ENCODE assay signal across 40 cellular contexts in genomic region chr6:83729871-83730270, GRCh38. TPM values are rescaled to one million over a fixed set of nuclear protein-coding genes. Genes with fewer than 3 reads are reported as not detected.
"Had no signal": no experiment of that assay in that cellular context is flagged by ENCODE, and none has a peak within 500 bp of the region (broad histone marks: within the 10 kb centered on the region; RNA-seq: fewer than 3 reads in every experiment).

No MANE protein-coding gene starts in this region.

- H3K4me3 Mint-ChIP-seq: activated naive CD4-positive, alpha-beta T cell treated with anti-CD3 and anti-CD28 coated beads for 36 hours; activated naive CD4-positive, alpha-beta T cell treated with anti-CD3 and anti-CD28 coated beads, Interleukin-2, amount 10 ng/mL, durations not matched to agents 7 days and 5 days; activated naive CD4-positive, alpha-beta T cell treated with anti-CD3 and anti-CD28 coated beads, Interleukin-2, amount 50 U/mL, for 24 hours; activated naive CD8-positive, alpha-beta T cell; activated naive CD8-positive, alpha-beta T cell treated with anti-CD3 and anti-CD28 coated beads for 36 hours; activated naive CD8-positive, alpha-beta T cell treated with anti-CD3 and anti-CD28 coated beads, Interleukin-2, amount 10 ng/mL, durations not matched to agents 7 days and 5 days; activated naive CD8-positive, alpha-beta T cell treated with anti-CD3 and anti-CD28 coated beads, Interleukin-2, amount 50 U/mL, for 24 hours; activated T-cell treated with anti-CD3 and anti-CD28 coated beads, Interleukin-2, amount 50 U/mL, for 24 hours; activated T-cell treated with anti-CD3 and anti-CD28 coated beads, Interleukin-2, amount 50 U/mL, for 4 hours; activated T-cell treated with anti-CD3 and anti-CD28 coated beads, Interleukin-2, amount 50 U/mL, for 72 hours; activated T-helper 1 cell treated with anti-CD3 and anti-CD28 coated beads, Interleukin-12 subunit alpha, Interleukin-12 subunit beta, Interleukin-2, Interleukin-4 antibody, amounts not matched to agents 30 ng/mL and 10 ng/mL and 1 ng/mL, durations not matched to agents 14 hours and 24 hours and 36 hours; activated T-helper 17 cell treated with anti-CD3 and anti-CD28 coated beads, Interleukin-2, amount 50 U/mL, for 72 hours; brain; central memory CD8-positive, alpha-beta T cell had no signal

- ATAC-seq: activated naive CD4-positive, alpha-beta T cell treated with anti-CD3 and anti-CD28 coated beads, Interleukin-2, amount 50 U/mL, for 72 hours; activated naive CD8-positive, alpha-beta T cell treated with anti-CD3 and anti-CD28 coated beads, Interleukin-2, amount 50 U/mL, for 24 hours; activated T-cell treated with anti-CD3 and anti-CD28 coated beads, Interleukin-2, amount 50 U/mL, for 4 hours; activated T-cell treated with anti-CD3 and anti-CD28 coated beads, Interleukin-2, amount 50 U/mL, for 72 hours; activated T-helper 17 cell treated with anti-CD3 and anti-CD28 coated beads, Interleukin-2, amount 50 U/mL, for 72 hours; body of pancreas had no signal

- H3K9me3 Mint-ChIP-seq: activated naive CD4-positive, alpha-beta T cell treated with anti-CD3 and anti-CD28 coated beads for 36 hours; activated naive CD4-positive, alpha-beta T cell treated with anti-CD3 and anti-CD28 coated beads, Interleukin-2, amount 10 ng/mL, durations not matched to agents 7 days and 5 days; activated naive CD4-positive, alpha-beta T cell treated with anti-CD3 and anti-CD28 coated beads, Interleukin-2, amount 50 U/mL, for 24 hours; activated naive CD8-positive, alpha-beta T cell treated with anti-CD3 and anti-CD28 coated beads, Interleukin-2, amount 10 ng/mL, durations not matched to agents 7 days and 5 days; activated T-cell treated with anti-CD3 and anti-CD28 coated beads, Interleukin-2, amount 50 U/mL, for 24 hours; activated T-cell treated with anti-CD3 and anti-CD28 coated beads, Interleukin-2, amount 50 U/mL, for 4 hours; activated T-cell treated with anti-CD3 and anti-CD28 coated beads, Interleukin-2, amount 50 U/mL, for 72 hours; activated T-helper 1 cell treated with anti-CD3 and anti-CD28 coated beads, Interleukin-12 subunit alpha, Interleukin-12 subunit beta, Interleukin-2, Interleukin-4 antibody, amounts not matched to agents 30 ng/mL and 10 ng/mL and 1 ng/mL, durations not matched to agents 14 hours and 24 hours and 36 hours; activated T-helper 17 cell treated with anti-CD3 and anti-CD28 coated beads, Interleukin-2, amount 50 U/mL, for 72 hours; activated T-helper 2 cell treated with anti-CD3 and anti-CD28 coated beads, Interferon-gamma antibody, Interleukin-2, Interleukin-4, amounts not matched to agents 10 μg/mL and 5 μg/mL and 100 μg/mL, durations not matched to agents 14 hours and 24 hours and 36 hours had no signal

- DNase-seq: activated effector memory CD4-positive, alpha-beta T cell treated with anti-CD3 and anti-CD28 coated beads, Interleukin-2, amount 50 U/mL, for 16 hours; activated effector memory CD4-positive, alpha-beta T cell treated with Interleukin-2 at 50 U/mL for 16 hours; activated gamma-delta T cell; activated gamma-delta T cell treated with Interleukin-2 at 50 U/mL for 16 hours; activated naive CD4-positive, alpha-beta T cell; activated naive CD4-positive, alpha-beta T cell treated with anti-CD3 and anti-CD28 coated beads for 36 hours; activated naive CD4-positive, alpha-beta T cell treated with anti-CD3 and anti-CD28 coated beads, Interleukin-2, amount 10 ng/mL, durations not matched to agents 7 days and 5 days; activated naive CD4-positive, alpha-beta T cell treated with anti-CD3 and anti-CD28 coated beads, Interleukin-2, amount 50 U/mL, for 16 hours; activated naive CD4-positive, alpha-beta T cell treated with Interleukin-2 at 50 U/mL for 16 hours; activated naive CD8-positive, alpha-beta T cell treated with anti-CD3 and anti-CD28 coated beads for 36 hours; activated naive CD8-positive, alpha-beta T cell treated with anti-CD3 and anti-CD28 coated beads, Interleukin-2, amount 10 ng/mL, durations not matched to agents 7 days and 5 days; activated naive CD8-positive, alpha-beta T cell treated with anti-CD3 and anti-CD28 coated beads, Interleukin-2, amount 50 U/mL, for 24 hours; activated T-cell treated with anti-CD3 and anti-CD28 coated beads, Interleukin-2, amount 50 U/mL, for 1 hour; activated T-cell treated with anti-CD3 and anti-CD28 coated beads, Interleukin-2, amount 50 U/mL, for 24 hours; activated T-cell treated with anti-CD3 and anti-CD28 coated beads, Interleukin-2, amount 50 U/mL, for 4 hours; activated T-cell treated with anti-CD3 and anti-CD28 coated beads, Interleukin-2, amount 50 U/mL, for 48 hours; activated T-cell treated with anti-CD3 and anti-CD28 coated beads, Interleukin-2, amount 50 U/mL, for 72 hours; adrenal gland; amniotic stem cell; amygdala; anterior cingulate cortex; aorta; body of pancreas; brain microvascular endothelial cell; caudate nucleus; central memory CD4-positive, alpha-beta T cell; cerebellar nuclear complex had no signal

- FAIRE-seq: astrocyte, bronchial epithelial cell had no signal

- H3K4me3 ChIP-seq: adrenal gland, ascending aorta, body of pancreas, breast epithelium, cardiac muscle cell had no signal

- H3K4me1 ChIP-seq: adrenal gland, ascending aorta, body of pancreas, breast epithelium had no signal

- H3K36me3 ChIP-seq: adrenal gland, ascending aorta, brain microvascular endothelial cell, breast epithelium, cardiac muscle cell had no signal

- H3K9me3 ChIP-seq: adrenal gland, ascending aorta, body of pancreas, breast epithelium had no signal

- H3K4me1 Mint-ChIP-seq: activated naive CD4-positive, alpha-beta T cell treated with anti-CD3 and anti-CD28 coated beads, Interleukin-2, amount 10 ng/mL, durations not matched to agents 7 days and 5 days; activated naive CD4-positive, alpha-beta T cell treated with anti-CD3 and anti-CD28 coated beads, Interleukin-2, amount 50 U/mL, for 24 hours; activated naive CD8-positive, alpha-beta T cell treated with anti-CD3 and anti-CD28 coated beads for 36 hours; activated naive CD8-positive, alpha-beta T cell treated with anti-CD3 and anti-CD28 coated beads, Interleukin-2, amount 10 ng/mL, durations not matched to agents 7 days and 5 days; activated naive CD8-positive, alpha-beta T cell treated with anti-CD3 and anti-CD28 coated beads, Interleukin-2, amount 50 U/mL, for 24 hours; activated T-helper 17 cell treated with anti-CD3 and anti-CD28 coated beads, Interleukin-2, amount 50 U/mL, for 72 hours; brain; central memory CD8-positive, alpha-beta T cell had no signal

- H3K27ac ChIP-seq: adrenal gland, ascending aorta, body of pancreas, brain microvascular endothelial cell, breast epithelium, cardiac muscle cell had no signal

- H3K27me3 ChIP-seq: adrenal gland, ascending aorta, body of pancreas, brain microvascular endothelial cell, breast epithelium, cardiac muscle cell had no signal

- H3K27ac Mint-ChIP-seq: activated naive CD4-positive, alpha-beta T cell treated with anti-CD3 and anti-CD28 coated beads for 36 hours; activated naive CD4-positive, alpha-beta T cell treated with anti-CD3 and anti-CD28 coated beads, Interleukin-2, amount 10 ng/mL, durations not matched to agents 7 days and 5 days; activated naive CD4-positive, alpha-beta T cell treated with anti-CD3 and anti-CD28 coated beads, Interleukin-2, amount 50 U/mL, for 24 hours; activated naive CD4-positive, alpha-beta T cell treated with anti-CD3 and anti-CD28 coated beads, Interleukin-2, amount 50 U/mL, for 72 hours; activated naive CD8-positive, alpha-beta T cell; activated naive CD8-positive, alpha-beta T cell treated with anti-CD3 and anti-CD28 coated beads for 36 hours; activated naive CD8-positive, alpha-beta T cell treated with anti-CD3 and anti-CD28 coated beads, Interleukin-2, amount 10 ng/mL, durations not matched to agents 7 days and 5 days; activated naive CD8-positive, alpha-beta T cell treated with anti-CD3 and anti-CD28 coated beads, Interleukin-2, amount 50 U/mL, for 24 hours; activated T-cell treated with anti-CD3 and anti-CD28 coated beads, Interleukin-2, amount 50 U/mL, for 24 hours; activated T-cell treated with anti-CD3 and anti-CD28 coated beads, Interleukin-2, amount 50 U/mL, for 72 hours; activated T-helper 1 cell treated with anti-CD3 and anti-CD28 coated beads, Interleukin-12 subunit alpha, Interleukin-12 subunit beta, Interleukin-2, Interleukin-4 antibody, amounts not matched to agents 30 ng/mL and 10 ng/mL and 1 ng/mL, durations not matched to agents 14 hours and 24 hours and 36 hours; activated T-helper 17 cell treated with anti-CD3 and anti-CD28 coated beads, Interleukin-2, amount 50 U/mL, for 72 hours; activated T-helper 2 cell treated with anti-CD3 and anti-CD28 coated beads, Interferon-gamma antibody, Interleukin-2, Interleukin-4, amounts not matched to agents 10 μg/mL and 5 μg/mL and 100 μg/mL, durations not matched to agents 14 hours and 24 hours and 36 hours; brain had no signal

- H3K36me3 Mint-ChIP-seq: activated naive CD4-positive, alpha-beta T cell treated with anti-CD3 and anti-CD28 coated beads, Interleukin-2, amount 10 ng/mL, durations not matched to agents 7 days and 5 days; activated naive CD4-positive, alpha-beta T cell treated with anti-CD3 and anti-CD28 coated beads, Interleukin-2, amount 50 U/mL, for 24 hours; activated naive CD4-positive, alpha-beta T cell treated with anti-CD3 and anti-CD28 coated beads, Interleukin-2, amount 50 U/mL, for 72 hours; activated naive CD8-positive, alpha-beta T cell; activated naive CD8-positive, alpha-beta T cell treated with anti-CD3 and anti-CD28 coated beads for 36 hours; activated naive CD8-positive, alpha-beta T cell treated with anti-CD3 and anti-CD28 coated beads, Interleukin-2, amount 10 ng/mL, durations not matched to agents 7 days and 5 days; brain had no signal

- H3K27me3 Mint-ChIP-seq: activated naive CD4-positive, alpha-beta T cell treated with anti-CD3 and anti-CD28 coated beads, Interleukin-2, amount 10 ng/mL, durations not matched to agents 7 days and 5 days; activated naive CD4-positive, alpha-beta T cell treated with anti-CD3 and anti-CD28 coated beads, Interleukin-2, amount 50 U/mL, for 24 hours; activated naive CD8-positive, alpha-beta T cell; activated naive CD8-positive, alpha-beta T cell treated with anti-CD3 and anti-CD28 coated beads, Interleukin-2, amount 10 ng/mL, durations not matched to agents 7 days and 5 days; activated naive CD8-positive, alpha-beta T cell treated with anti-CD3 and anti-CD28 coated beads, Interleukin-2, amount 50 U/mL, for 24 hours; activated T-cell treated with anti-CD3 and anti-CD28 coated beads, Interleukin-2, amount 50 U/mL, for 24 hours; activated T-helper 17 cell treated with anti-CD3 and anti-CD28 coated beads, Interleukin-2, amount 50 U/mL, for 72 hours; central memory CD8-positive, alpha-beta T cell had no signal

RNA-seq across cellular contexts. Expression of gene SNAP91, which starts 21.0 kb away (rescaled TPM):
- total RNA-seq: activated naive CD4-positive, alpha-beta T cell treated with anti-CD3 and anti-CD28 coated beads for 36 hours; activated naive CD4-positive, alpha-beta T cell treated with anti-CD3 and anti-CD28 coated beads, Interleukin-2, amount 50 U/mL, for 72 hours; activated naive CD8-positive, alpha-beta T cell treated with anti-CD3 and anti-CD28 coated beads for 36 hours; activated naive CD8-positive, alpha-beta T cell treated with anti-CD3 and anti-CD28 coated beads, Interleukin-2, amount 10 ng/mL, durations not matched to agents 7 days and 5 days; activated T-cell treated with anti-CD3 and anti-CD28 coated beads, Interleukin-2, amount 50 U/mL, for 4 hours; activated T-cell treated with anti-CD3 and anti-CD28 coated beads, Interleukin-2, amount 50 U/mL, for 72 hours; activated T-helper 1 cell treated with anti-CD3 and anti-CD28 coated beads, Interleukin-12 subunit alpha, Interleukin-12 subunit beta, Interleukin-2, Interleukin-4 antibody, amounts not matched to agents 30 ng/mL and 10 ng/mL and 1 ng/mL, durations not matched to agents 14 hours and 24 hours and 36 hours; activated T-helper 17 cell treated with anti-CD3 and anti-CD28 coated beads, Interleukin-2, amount 50 U/mL, for 72 hours; activated T-helper 2 cell treated with anti-CD3 and anti-CD28 coated beads, Interferon-gamma antibody, Interleukin-2, Interleukin-4, amounts not matched to agents 10 μg/mL and 5 μg/mL and 100 μg/mL, durations not matched to agents 14 hours and 24 hours and 36 hours had no signal
